Comparison of ENCODE assay signal across 29 cellular contexts in the genomic region with DNA sequence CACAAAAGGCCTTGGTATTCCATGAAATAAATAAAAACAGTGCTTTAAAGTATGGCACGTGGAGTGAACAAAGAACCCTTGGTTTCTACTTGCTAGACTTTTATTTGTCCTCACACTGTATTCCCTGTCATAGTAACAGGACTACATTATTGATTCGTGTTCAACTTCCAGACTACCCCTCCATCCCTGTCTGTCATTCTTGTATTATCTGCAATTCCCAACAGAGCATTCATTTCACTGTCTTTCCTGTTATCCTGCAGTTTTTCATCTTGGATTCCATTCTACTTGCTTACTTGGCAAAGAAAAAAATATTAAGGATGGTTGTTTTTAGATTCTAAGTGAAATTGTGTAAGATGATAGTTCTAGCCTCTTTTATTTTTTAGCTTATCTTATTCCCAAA.
"Had no signal": no experiment of that assay in that cellular context is flagged by ENCODE, and none has a peak within 500 bp of the region (broad histone marks: within the 10 kb centered on the region; RNA-seq: fewer than 3 reads in every experiment).

No MANE protein-coding gene starts in this region.

- H3K4me1 ChIP-seq: left ventricle myocardium inferior, pancreas, prostate gland, stomach, testis, thyroid gland, transverse colon, upper lobe of left lung, vagina had no signal

- H3K27me3 ChIP-seq: pancreas, stomach, testis, thyroid gland, transverse colon, upper lobe of left lung, vagina had no signal

- DNase-seq: hypothalamus; immature natural killer cell; kidney; left ventricle myocardium inferior; mesendoderm; naive B cell; natural killer cell; nephron progenitor cell; nucleus accumbens; pancreas; posterior cingulate gyrus; right cardiac atrium; stimulated activated CD4-positive, alpha-beta T cell treated with anti-CD3 and anti-CD28 coated beads, Interleukin-12 subunit alpha, Interleukin-12 subunit beta, amount 100 ng/mL, for 4 hours; stimulated activated CD4-positive, alpha-beta T cell treated with anti-CD3 and anti-CD28 coated beads, Interleukin-15, amount 100 ng/mL, for 24 hours; stimulated activated CD4-positive, alpha-beta T cell treated with anti-CD3 and anti-CD28 coated beads, Interleukin-2, amount 100 ng/mL, for 24 hours; stimulated activated CD4-positive, alpha-beta T cell treated with anti-CD3 and anti-CD28 coated beads, Interleukin-4, amount 100 ng/mL, for 1 hour; stimulated activated naive B cell treated with anti-CD40 and anti-IgM and Interleukin-4, amounts not matched to agents 10 μg/mL and 1 μg/mL and 100 μg/mL, for 72 hours; stimulated activated naive CD8-positive, alpha-beta T cell treated with anti-CD3 and anti-CD28 coated beads, Interleukin-15, Interleukin-2, amounts not matched to agents 100 U/mL and 50 U/mL, for 24 hours; stomach; testis; thyroid gland; transverse colon; upper lobe of left lung had no signal

- H3K9me3 ChIP-seq: pancreas, prostate gland, testis, thyroid gland, transverse colon, upper lobe of left lung, vagina had no signal

- H3K4me3 Mint-ChIP-seq: immature natural killer cell; mesothelial cell of epicardium; naive B cell; natural killer cell; nephron progenitor cell; stimulated activated naive B cell treated with anti-CD40 and anti-IgM and Interleukin-4, amounts not matched to agents 10 μg/mL and 1 μg/mL and 100 μg/mL, for 72 hours had no signal

- H3K36me3 ChIP-seq: left ventricle myocardium inferior, pancreas, prostate gland, stomach, thyroid gland, transverse colon, upper lobe of left lung, vagina had no signal

- H3K4me1 Mint-ChIP-seq: immature natural killer cell, mesothelial cell of epicardium, naive B cell, natural killer cell, nephron progenitor cell had no signal

- H3K4me3 ChIP-seq: left ventricle myocardium inferior, lung, pancreas, prostate gland, skin epidermis, stomach, testis, thyroid gland, transverse colon, upper lobe of left lung, vagina had no signal

- H3K27ac Mint-ChIP-seq: immature natural killer cell; mesothelial cell of epicardium; naive B cell; natural killer cell; nephron progenitor cell; stimulated activated naive B cell treated with anti-CD40 and anti-IgM and Interleukin-4, amounts not matched to agents 10 μg/mL and 1 μg/mL and 100 μg/mL, for 72 hours had no signal

- H3K27ac ChIP-seq: left ventricle myocardium inferior, pancreas, prostate gland, skin epidermis, stomach, testis, thyroid gland, transverse colon, upper lobe of left lung, vagina had no signal

- H3K36me3 Mint-ChIP-seq: immature natural killer cell; mesothelial cell of epicardium; natural killer cell; stimulated activated naive B cell treated with anti-CD40 and anti-IgM and Interleukin-4, amounts not matched to agents 10 μg/mL and 1 μg/mL and 100 μg/mL, for 72 hours had no signal

- ATAC-seq: natural killer cell; pancreas; right cardiac atrium; sciatic nerve; stimulated activated naive B cell treated with anti-CD40 and anti-IgM and Interleukin-4, amounts not matched to agents 10 μg/mL and 1 μg/mL and 100 μg/mL, for 72 hours; stimulated activated naive CD8-positive, alpha-beta T cell treated with anti-CD3 and anti-CD28 coated beads, Interleukin-15, Interleukin-2, amounts not matched to agents 100 U/mL and 50 U/mL, for 24 hours had no signal
